9 cellular contexts compared by ENCODE assay signal in the genomic region with DNA sequence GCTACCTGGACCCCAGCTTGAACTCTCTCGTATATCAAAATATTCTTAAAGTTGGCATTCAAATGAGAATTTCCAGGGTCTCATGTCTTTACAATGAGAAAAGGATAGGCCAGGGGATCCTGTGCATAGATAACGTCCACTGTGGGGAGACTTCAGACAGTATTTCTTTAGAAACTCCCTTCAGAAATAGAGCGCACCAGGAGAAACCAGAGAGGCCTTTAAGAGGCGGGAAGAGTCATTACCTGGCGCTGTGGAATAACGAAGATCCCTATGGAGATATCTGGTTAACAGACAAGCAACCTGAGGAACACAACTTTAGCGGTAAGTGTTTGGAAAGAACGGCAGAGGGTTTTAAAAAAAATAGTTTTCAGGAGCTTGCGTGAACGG. TPM values are rescaled to one million over a fixed set of nuclear protein-coding genes. Genes with fewer than 3 reads are reported as not detected.
DNase-seq lines count a peak whose midpoint lies in the region; ATAC-seq and TF ChIP-seq lines count a peak whose summit lies in the region.
"Had no signal": no experiment of that assay in that cellular context is flagged by ENCODE, and none has a peak within 500 bp of the region (broad histone marks: within the 10 kb centered on the region; RNA-seq: fewer than 3 reads in every experiment).

No MANE protein-coding gene starts in this region.

- no peak for DNase-seq in GM12865 (ENCODE audit: low read depth)
- peak; percentile 2 for DNase-seq in M059J (ENCODE audit: low read depth)
- DNase-seq in coronary artery (ENCODE audit: low spot score): no peak
- DNase-seq in mucosa of descending colon: no peak
- DNase-seq in NCI-H82 treated with DMSO at 0.1 percent for 48 hours (lab: John Stamatoyannopoulos, UW; ENCODE audit: unreplicated experiment): no peak
- DNase-seq in H4 (ENCODE audit: low spot score): no peak

- no peaks in the 10 kb centered on the region for H3K4me1 ChIP-seq in mucosa of descending colon (ENCODE audit: low read depth)

- no peaks in the 10 kb centered on the region for H3K9me3 ChIP-seq in mucosa of descending colon

- peak overlapping the region; percentile 67 for H3K4me3 ChIP-seq in GM12865 (ENCODE audit: low read depth, low read length)
- H3K4me3 ChIP-seq in coronary artery: peak overlapping the region; percentile 73
- H3K4me3 ChIP-seq in mucosa of descending colon: no peak overlapping the region

- no peak overlapping the region for H3K27ac ChIP-seq in coronary artery
- H3K27ac ChIP-seq: VCaP had no signal

- peak; percentile 25 for ATAC-seq in GM21717 (IDR thresholded peaks at IDR 0.05; ENCODE audit: unreplicated experiment)
- peak; percentile 42 for ATAC-seq in mucosa of descending colon
- no peak for ATAC-seq in HG03469 (IDR thresholded peaks at IDR 0.05; ENCODE audit: unreplicated experiment)

- TF ChIP-seq CTCF in GM12865 (IDR thresholded peaks at IDR 0.05; ENCODE audit: insufficient read depth, low read depth, low read length, missing control alignments) (no peak), coronary artery (IDR thresholded peaks at IDR 0.05) (no peak), mucosa of descending colon (IDR thresholded peaks at IDR 0.05) (no peak)

- intact Hi-C loops in mucosa of descending colon (cut with DNase I, micrococcal nuclease): no loop called here

- no peaks in the 10 kb centered on the region for H3K36me3 ChIP-seq in mucosa of descending colon (ENCODE audit: low read depth)

RNA-seq across cellular contexts. Expression of gene RADX, which starts 0.6 kb away (rescaled TPM):
- total RNA-seq in M059J (2014; rRNA removed; shearing (Covaris generic)): 0.32 TPM in 1 of 2 replicates, not detected in the other
- total RNA-seq in mucosa of descending colon: 1 to 10 TPM; 1.3 to 2.6 (median 1.7) TPM
- 10.8 and 15.8 TPM in 2 replicates for total RNA-seq in H4 (2014; rRNA removed; shearing (Covaris generic))
